In the genomic region with DNA sequence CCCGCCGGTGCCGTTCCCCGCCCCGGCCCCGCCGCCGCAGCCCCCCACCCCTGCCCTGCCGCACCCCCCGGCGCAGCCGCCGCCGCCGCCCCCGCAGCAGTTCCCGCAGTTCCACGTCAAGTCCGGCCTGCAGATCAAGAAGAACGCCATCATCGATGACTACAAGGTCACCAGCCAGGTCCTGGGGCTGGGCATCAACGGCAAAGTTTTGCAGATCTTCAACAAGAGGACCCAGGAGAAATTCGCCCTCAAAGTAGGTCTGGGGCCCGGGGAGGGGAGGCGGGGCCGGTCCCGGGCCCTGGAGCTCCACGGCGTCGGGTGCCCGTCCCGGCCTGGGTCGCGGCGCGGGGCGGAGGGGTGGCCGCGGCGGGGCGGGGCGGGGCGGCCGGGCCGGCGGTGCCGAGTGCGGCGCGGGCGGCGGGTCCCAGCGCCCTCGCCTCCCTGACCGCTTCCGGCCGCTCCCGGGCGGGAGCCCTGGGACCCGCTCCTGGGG, we compare ENCODE assay signal across 8 cellular contexts. TPM values are rescaled to one million over a fixed set of nuclear protein-coding genes. Genes with fewer than 3 reads are reported as not detected.
A peak's percentile ranks its signal among the peaks of the same experiment; 100 is the strongest.
DNase-seq lines count a peak whose midpoint lies in the region; ATAC-seq and TF ChIP-seq lines count a peak whose summit lies in the region.

No MANE protein-coding gene starts in this region.

- H3K79me1 ChIP-seq in neuronal stem cell (ENCODE audit: low read depth, low read length), result peaks cover 4% of the 10 kb centered on the region

- peak overlapping the region; percentile 82 for H2AFZ ChIP-seq in neuronal stem cell (ENCODE audit: low read length)

- H2BK12ac ChIP-seq in neuronal stem cell (ENCODE audit: low read length), result no peak overlapping the region

- H3K4me1 ChIP-seq in neuronal stem cell (ENCODE audit: control insufficient read depth in 2 of 2, insufficient read depth in 1 of 2, low read depth in 1 of 2, low read length in 2 of 2), result peaks cover 21 to 32% of the 10 kb centered on the region in 2 donors

- no peak for TF ChIP-seq CTCF in fibroblast of mammary gland (conservative IDR thresholded peaks at IDR 0.05; ENCODE audit: control insufficient read depth, insufficient read depth, low read depth, low read length)

- no peak overlapping the region for H2BK15ac ChIP-seq in neuronal stem cell (ENCODE audit: low read length)

- H3K4me3 Mint-ChIP-seq in IgD-negative memory B cell, result peak overlapping the region; percentile 98 to 100 (median 98)
- peak overlapping the region; percentile 98 for H3K4me3 Mint-ChIP-seq in activated T-cell treated with anti-CD3 and anti-CD28 coated beads, Interleukin-2, amount 50 U/mL, for 24 hours

- no peak overlapping the region for H3K14ac ChIP-seq in neuronal stem cell (ENCODE audit: low read length)

- H3K4me3 ChIP-seq in fibroblast of mammary gland (ENCODE audit: control insufficient read depth, low read depth, low read length) (peak overlapping the region; percentile 96), neuronal stem cell (ENCODE audit: low read length in 2 of 2) (peak overlapping the region; percentile 63 to 94)

- ATAC-seq in GM19023 (IDR thresholded peaks at IDR 0.05; ENCODE audit: unreplicated experiment), result peak; percentile 22
- no peak for ATAC-seq in HG02884 (IDR thresholded peaks at IDR 0.05; ENCODE audit: unreplicated experiment)

- H3K18ac ChIP-seq in neuronal stem cell (ENCODE audit: low read length), result peak overlapping the region; percentile 89

- no peak overlapping the region for H2BK120ac ChIP-seq in neuronal stem cell (ENCODE audit: low read depth, low read length)

- no peak overlapping the region for H3K23ac ChIP-seq in neuronal stem cell (ENCODE audit: low read depth, low read length, poor library complexity)

- H4K8ac ChIP-seq in neuronal stem cell (ENCODE audit: low read depth, low read length), result no peak overlapping the region

- no peaks in the 10 kb centered on the region for H3K9me3 ChIP-seq in neuronal stem cell (replicated peaks in 1 of 2; ENCODE audit: control insufficient read depth in 2 of 2, insufficient read depth in 1 of 2, low read depth in 1 of 2, low read length in 2 of 2)

- peak overlapping the region; percentile 72 for H3K4me2 ChIP-seq in neuronal stem cell (ENCODE audit: insufficient read depth, low read length, poor library complexity, severe bottlenecking)

- peak overlapping the region; percentile 88 for H3K9ac ChIP-seq in neuronal stem cell (ENCODE audit: low read depth, low read length, poor library complexity)

- H3K27me3 ChIP-seq in neuronal stem cell (ENCODE audit: control insufficient read depth in 3 of 3, insufficient read depth in 3 of 3, low read depth in 1 of 3, low read length in 3 of 3), result peaks cover 0 to 36% (median 11%) of the 10 kb centered on the region in 3 experiments

- peak overlapping the region; percentile 73 for H3K27ac ChIP-seq in neuronal stem cell (replicated peaks; ENCODE audit: low read length)

- peaks cover 37 to 57% (median 47%) of the 10 kb centered on the region in 3 donors for H3K4me1 Mint-ChIP-seq in IgD-negative memory B cell
- peaks cover 72% of the 10 kb centered on the region for H3K4me1 Mint-ChIP-seq in activated T-cell treated with anti-CD3 and anti-CD28 coated beads, Interleukin-2, amount 50 U/mL, for 24 hours (ENCODE audit: low read depth)

- H4K91ac ChIP-seq in neuronal stem cell (ENCODE audit: low read depth, low read length, poor library complexity), result no peak overlapping the region

- peak overlapping the region; percentile 92 to 98 (median 97) for H3K27ac Mint-ChIP-seq in IgD-negative memory B cell
- peak overlapping the region; percentile 96 for H3K27ac Mint-ChIP-seq in activated T-cell treated with anti-CD3 and anti-CD28 coated beads, Interleukin-2, amount 50 U/mL, for 24 hours

- no CpG with 5 or more reads among the region's 60 CpGs for WGBS in neuronal stem cell (ENCODE audit: extremely low coverage in 2 of 2, insufficient read length in 2 of 2, insufficient replicate concordance in 1 of 2), 2 donors

- no peak overlapping the region for H3K4ac ChIP-seq in neuronal stem cell (ENCODE audit: low read length)

- peaks cover 1% of the 10 kb centered on the region for H3K27me3 Mint-ChIP-seq in IgD-negative memory B cell
- peaks cover 2% of the 10 kb centered on the region for H3K27me3 Mint-ChIP-seq in activated T-cell treated with anti-CD3 and anti-CD28 coated beads, Interleukin-2, amount 50 U/mL, for 24 hours

- no peaks in the 10 kb centered on the region for H3K9me3 Mint-ChIP-seq in IgD-negative memory B cell
- H3K9me3 Mint-ChIP-seq in activated T-cell treated with anti-CD3 and anti-CD28 coated beads, Interleukin-2, amount 50 U/mL, for 24 hours, result no peaks in the 10 kb centered on the region

- H3K36me3 ChIP-seq in neuronal stem cell (replicated peaks in 1 of 2; ENCODE audit: control insufficient read depth in 2 of 2, insufficient read depth in 2 of 2, low read length in 2 of 2), result peaks cover 0 to 2% of the 10 kb centered on the region in 2 donors

- peak overlapping the region; percentile 7 for H2BK5ac ChIP-seq in neuronal stem cell (ENCODE audit: low read length)

- DNase-seq in 8988T (peak; percentile 75), fibroblast of mammary gland (ENCODE audit: low read depth) (peak; percentile 66), neuronal stem cell (ENCODE audit: low spot score) (peak; percentile 36), KG1 (lab: John Stamatoyannopoulos, UW) (no peak)
- DNase-seq in activated T-cell treated with anti-CD3 and anti-CD28 coated beads, Interleukin-2, amount 50 U/mL, for 24 hours, result peak; percentile 68

- H3K36me3 Mint-ChIP-seq in IgD-negative memory B cell, result peaks cover 3% of the 10 kb centered on the region
- peaks cover 20% of the 10 kb centered on the region for H3K36me3 Mint-ChIP-seq in activated T-cell treated with anti-CD3 and anti-CD28 coated beads, Interleukin-2, amount 50 U/mL, for 24 hours (ENCODE audit: low read depth)

- H2AK5ac ChIP-seq in neuronal stem cell (ENCODE audit: low read depth, low read length), result peak overlapping the region; percentile 18

RNA-seq across cellular contexts. Expression of gene MAPKAPK2, which starts 0.6 kb away (rescaled TPM):
- 4.1 TPM for polyA plus RNA-seq in IgD-negative memory B cell
- 54.3 TPM for polyA plus RNA-seq in neuronal stem cell (2013, experiment 1 of 2)
- polyA plus RNA-seq in neuronal stem cell (2013, experiment 2 of 2), result 54.2 TPM

RNA-seq across cellular contexts. Expression of gene DYRK3, which starts 50.0 kb away (rescaled TPM):
- polyA plus RNA-seq in IgD-negative memory B cell, result 0.31 TPM
- 15.3 TPM for polyA plus RNA-seq in neuronal stem cell (2013, experiment 1 of 2)
- polyA plus RNA-seq in neuronal stem cell (2013, experiment 2 of 2), result 15.9 TPM
